In the genomic region with DNA sequence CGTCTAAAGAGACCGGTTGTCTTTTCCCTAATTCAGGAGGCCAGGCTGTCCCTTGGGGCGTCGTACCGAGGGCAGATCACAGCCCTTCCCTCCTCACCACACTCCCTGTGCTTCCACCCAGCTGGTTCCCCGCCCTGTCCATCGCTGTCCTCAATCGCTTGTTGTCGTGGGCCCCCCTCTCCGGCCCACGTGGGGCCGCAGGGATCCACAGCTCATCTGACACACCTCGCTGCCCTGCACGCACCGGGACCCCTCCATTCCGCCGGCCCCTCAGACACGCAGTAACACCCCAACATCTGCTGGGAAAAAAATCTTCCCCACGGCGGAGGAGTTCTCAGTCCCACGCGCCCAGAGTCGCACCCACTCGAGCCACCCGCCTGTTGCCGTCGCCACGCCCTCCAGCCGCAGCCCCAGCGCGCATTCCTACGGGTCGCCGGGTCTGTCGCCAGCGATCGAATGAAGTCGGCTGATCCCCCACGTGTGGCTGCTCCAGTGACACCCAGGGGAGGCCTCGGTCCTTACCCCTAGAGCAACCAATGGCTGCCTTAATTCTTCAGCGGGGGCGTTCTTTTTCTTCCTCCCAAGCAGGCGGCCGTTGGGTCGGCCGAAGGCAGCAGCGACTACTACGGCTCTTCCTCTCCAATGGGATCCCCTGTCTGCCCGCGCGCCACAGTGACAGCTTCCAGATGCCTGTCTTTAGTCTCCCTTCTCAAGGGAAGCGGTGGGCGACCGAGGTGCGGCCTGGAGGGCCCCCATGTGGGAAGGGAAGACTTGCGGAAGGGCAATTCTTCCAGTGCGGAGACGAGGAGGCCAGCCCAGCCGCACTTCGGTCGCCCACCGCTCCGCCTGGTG, we compare ENCODE assay signal across 8 cellular contexts. TPM values are rescaled to one million over a fixed set of nuclear protein-coding genes. Genes with fewer than 3 reads are reported as not detected.
DNase-seq lines count a peak whose midpoint lies in the region; ATAC-seq and TF ChIP-seq lines count a peak whose summit lies in the region.

No MANE protein-coding gene starts in this region.

- H2AK5ac ChIP-seq in mesenchymal stem cell (ENCODE audit: low read length, severe bottlenecking) = no peak overlapping the region

- peak overlapping the region; percentile 97 to 99 for H3K18ac ChIP-seq in mesenchymal stem cell (ENCODE audit: low read depth in 1 of 2, low read length in 2 of 2)

- H3K9ac ChIP-seq in mesenchymal stem cell (ENCODE audit: low read length) = peak overlapping the region; percentile 89

- peak overlapping the region; percentile 63 to 97 for H3K14ac ChIP-seq in mesenchymal stem cell (ENCODE audit: low read length in 2 of 2)

- peaks cover 7% of the 10 kb centered on the region for H3K79me1 ChIP-seq in mesenchymal stem cell (replicated peaks; ENCODE audit: low read length, poor library complexity, severe bottlenecking)

- H3K4me3 ChIP-seq in AG09309 (ENCODE audit: control insufficient read depth, low read depth, low read length) (peak overlapping the region; percentile 88), mesenchymal stem cell (ENCODE audit: insufficient read depth in 1 of 2, low read depth in 1 of 2, low read length in 2 of 2) (peak overlapping the region; percentile 94 to 98)
- peak overlapping the region; percentile 93 for H3K4me3 ChIP-seq in effector memory CD4-positive, alpha-beta T cell (ENCODE audit: insufficient read depth, low read depth, low read length, poor library complexity, severe bottlenecking)

- no peaks in the 10 kb centered on the region for H3K27me3 ChIP-seq in effector memory CD4-positive, alpha-beta T cell (replicated peaks; ENCODE audit: control insufficient read depth, insufficient read depth, low read length, poor library complexity, severe bottlenecking)
- no peaks in the 10 kb centered on the region for H3K27me3 ChIP-seq in mesenchymal stem cell (ENCODE audit: control insufficient read depth in 1 of 2, insufficient read depth in 1 of 2, low read length in 2 of 2)

- peak overlapping the region; percentile 95 to 99 for H3K4ac ChIP-seq in mesenchymal stem cell (ENCODE audit: low read depth in 1 of 2, low read length in 2 of 2)

- peak overlapping the region; percentile 51 for H2AFZ ChIP-seq in mesenchymal stem cell (ENCODE audit: low read depth, low read length)

- under 1% methylated on average over 63 of the region's 63 CpGs for WGBS in mesenchymal stem cell

- H2BK5ac ChIP-seq in mesenchymal stem cell (ENCODE audit: low read depth, low read length, poor library complexity, severe bottlenecking) = peak overlapping the region; percentile 95

- H4K91ac ChIP-seq in mesenchymal stem cell (ENCODE audit: low read length) = peak overlapping the region; percentile 99

- peak overlapping the region; percentile 83 for H2BK120ac ChIP-seq in mesenchymal stem cell (ENCODE audit: low read depth, low read length)

- peak overlapping the region; percentile 88 to 99 for H2BK12ac ChIP-seq in mesenchymal stem cell (ENCODE audit: low read length in 2 of 2)

- no peaks in the 10 kb centered on the region for H3K36me3 ChIP-seq in effector memory CD4-positive, alpha-beta T cell (ENCODE audit: control insufficient read depth, insufficient read depth, low read length)
- H3K36me3 ChIP-seq in mesenchymal stem cell (ENCODE audit: control insufficient read depth in 1 of 2, insufficient read depth in 2 of 2, low read depth in 1 of 2, low read length in 2 of 2) = peaks cover 0 to 4% of the 10 kb centered on the region in 2 experiments

- H3K27ac ChIP-seq in effector memory CD4-positive, alpha-beta T cell (ENCODE audit: insufficient read depth, low read length, poor library complexity, severe bottlenecking) = peak overlapping the region; percentile 75
- H3K27ac ChIP-seq in mesenchymal stem cell (ENCODE audit: low read length, poor library complexity, severe bottlenecking) = peak overlapping the region; percentile 66

- peak overlapping the region; percentile 96 for H4K8ac ChIP-seq in mesenchymal stem cell (ENCODE audit: low read length)

- H2BK15ac ChIP-seq in mesenchymal stem cell (ENCODE audit: low read depth, poor library complexity, severe bottlenecking) = peak overlapping the region; percentile 96

- ATAC-seq in GM18873 (IDR thresholded peaks at IDR 0.05; ENCODE audit: low FRiP score, unreplicated experiment) (peak; percentile 44), HG03103 (IDR thresholded peaks at IDR 0.05; ENCODE audit: low read depth, unreplicated experiment) (peak; percentile 45)

- DNase-seq in AG09309 (ENCODE audit: low read depth) (no peak), NCI-H69 (lab: John Stamatoyannopoulos, UW) (peak; percentile 69), mesenchymal stem cell (peak; percentile 95)
- peak; percentile 86 for DNase-seq in activated CD8-positive, alpha-beta memory T cell treated with anti-CD3 and anti-CD28 coated beads for 24 hours
- peak; percentile 54 to 60 (median 57) for DNase-seq in effector memory CD4-positive, alpha-beta T cell
- peak; percentile 33 to 49 for DNase-seq in stimulated activated CD8-positive, alpha-beta memory T cell treated with anti-CD3 and anti-CD28 coated beads, Interleukin-2, amount 100 ng/mL, for 1 hour (ENCODE audit: low read depth in 2 of 2)

- H3K4me1 ChIP-seq in effector memory CD4-positive, alpha-beta T cell (ENCODE audit: control insufficient read depth, insufficient read depth, low read length, poor library complexity, severe bottlenecking) = peaks cover 11% of the 10 kb centered on the region
- peaks cover 20% of the 10 kb centered on the region for H3K4me1 ChIP-seq in mesenchymal stem cell (ENCODE audit: control insufficient read depth, insufficient read depth, low read depth, low read length)

- H3K23ac ChIP-seq in mesenchymal stem cell (ENCODE audit: low read length in 2 of 2) = peak overlapping the region in 1 of 2 experiments; percentile 90

- H3K4me2 ChIP-seq in mesenchymal stem cell (ENCODE audit: low read length, poor library complexity, severe bottlenecking) = peak overlapping the region; percentile 81

- no peaks in the 10 kb centered on the region for H3K9me3 ChIP-seq in effector memory CD4-positive, alpha-beta T cell (ENCODE audit: control insufficient read depth, low read length)
- H3K9me3 ChIP-seq in mesenchymal stem cell (ENCODE audit: control insufficient read depth, low read length) = no peaks in the 10 kb centered on the region

- TF ChIP-seq CTCF in AG09309 (IDR thresholded peaks at IDR 0.05; ENCODE audit: control insufficient read depth, insufficient read depth, low read depth, low read length, missing control alignments) = peak; percentile 15

RNA-seq across cellular contexts. Expression of a gene that starts 0.9 kb away (rescaled TPM):
- 510 TPM for polyA plus RNA-seq in mesenchymal stem cell (2013, experiment 1 of 2)
- 468 TPM for polyA plus RNA-seq in mesenchymal stem cell (2013, experiment 2 of 2)

RNA-seq across cellular contexts. Expression of a gene that starts 50.7 kb away (rescaled TPM):
- polyA plus RNA-seq in mesenchymal stem cell (2013, experiment 1 of 2) = 0.03 TPM
- 0.01 TPM for polyA plus RNA-seq in mesenchymal stem cell (2013, experiment 2 of 2)
